Comparison of ENCODE assay signal across 8 cellular contexts in the genomic region with DNA sequence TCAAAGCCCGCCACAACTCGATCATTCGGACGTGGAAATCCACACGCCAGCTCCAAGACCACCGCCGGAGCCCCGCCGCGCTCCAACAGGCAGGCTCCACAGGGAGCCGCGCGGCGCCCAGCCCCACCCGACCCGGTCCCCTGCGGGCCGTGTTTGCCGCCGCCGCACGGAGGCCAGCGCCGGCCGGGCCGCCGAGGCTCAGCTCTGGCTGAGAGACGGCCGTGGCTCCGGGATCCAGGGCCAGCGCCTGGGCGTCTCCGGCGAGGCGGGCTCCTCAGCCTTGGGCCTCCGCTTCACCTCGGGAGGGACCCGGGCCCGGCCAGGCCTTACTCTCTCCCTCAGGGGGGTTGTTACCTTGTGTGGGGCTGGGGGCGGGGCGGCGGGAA. TPM values are rescaled to one million over a fixed set of nuclear protein-coding genes. Genes with fewer than 3 reads are reported as not detected.
DNase-seq lines count a peak whose midpoint lies in the region; ATAC-seq and TF ChIP-seq lines count a peak whose summit lies in the region.

No MANE protein-coding gene starts in this region.

- peaks cover 53% of the 10 kb centered on the region for H3K79me2 ChIP-seq in mammary epithelial cell (ENCODE audit: insufficient read depth, low read length)

- no peaks in the 10 kb centered on the region for H4K20me1 ChIP-seq in mammary epithelial cell (ENCODE audit: insufficient read depth, low read length)

- ATAC-seq in GM21576 (IDR thresholded peaks at IDR 0.05; ENCODE audit: unreplicated experiment) (peak; percentile 28), lower lobe of right lung (peak; percentile 80 to 84)

- H3K4me2 ChIP-seq in mammary epithelial cell (ENCODE audit: insufficient read depth, low read depth, low read length): peak overlapping the region; percentile 98

- H3K4me1 ChIP-seq in mammary epithelial cell (ENCODE audit: insufficient read depth, low read length): peaks cover 19% of the 10 kb centered on the region
- H3K4me1 ChIP-seq in lower lobe of right lung: peaks cover 55% of the 10 kb centered on the region

- peak overlapping the region; percentile 98 for H3K9ac ChIP-seq in mammary epithelial cell (ENCODE audit: insufficient read depth, low read length)

- H3K36me3 Mint-ChIP-seq in type B pancreatic cell: peaks cover 17% of the 10 kb centered on the region

- CTCF ChIA-PET in mammary epithelial cell (lab: Charles Lee; ENCODE audit: low non-redundant PET): interaction anchor here (0.6 to 0.7 kb wide), 4 partner anchors 65 to 500 kb away, joined by 3 to 12 read pairs (median 6); no protein-coding TSS in a partner anchor

- H3K9me3 Mint-ChIP-seq in type B pancreatic cell: no peaks in the 10 kb centered on the region

- DNase-seq in GM03348 (ENCODE audit: low spot score) (peak; percentile 71), mammary epithelial cell (no peak), lower lobe of right lung (no peak), type B pancreatic cell (ENCODE audit: extremely low spot score, unreplicated experiment) (no peak), inferior parietal cortex (ENCODE audit: extremely low spot score) (no peak), mucosa of gallbladder (ENCODE audit: low spot score) (no peak)
- no peak for DNase-seq in Jurkat, Clone E6-1 (ENCODE audit: low read depth, low spot score)

- BruUV-seq in mammary epithelial cell (replicated peaks; lab: Mats Ljungman, UMichigan): no TSS peak

- TF ChIP-seq CTCF in mammary epithelial cell (conservative IDR thresholded peaks at IDR 0.05 in 1 of 2, IDR thresholded peaks at IDR 0.05 in 1 of 2; ENCODE audit: extremely low read depth in 1 of 2, insufficient read depth in 1 of 2, low read depth in 1 of 2, low read length in 2 of 2) (peak in 1 of 2 donors; percentile 1), lower lobe of right lung (IDR thresholded peaks at IDR 0.05) (no peak), type B pancreatic cell (conservative IDR thresholded peaks at IDR 0.05) (no peak)

- peak overlapping the region; percentile 99 for H3K27ac Mint-ChIP-seq in type B pancreatic cell

- intact Hi-C loops in mammary epithelial cell (cut with micrococcal nuclease) (no loop called here), lower lobe of right lung (cut with DNase I) (no loop called here)

- H3K36me3 ChIP-seq in mammary epithelial cell (ENCODE audit: insufficient read depth, low read length): peaks cover 25% of the 10 kb centered on the region
- H3K36me3 ChIP-seq in lower lobe of right lung: peaks cover 38% of the 10 kb centered on the region

- no peaks in the 10 kb centered on the region for H3K9me3 ChIP-seq in mammary epithelial cell (replicated peaks; ENCODE audit: insufficient read depth, low read length)
- no peaks in the 10 kb centered on the region for H3K9me3 ChIP-seq in lower lobe of right lung

- peak overlapping the region; percentile 97 for H3K4me3 Mint-ChIP-seq in type B pancreatic cell

- in situ Hi-C loops in mammary epithelial cell (cut with MboI; ENCODE audit: low sequenced_read_pairs in 2 of 2): loop anchor here in 1 of 2 donors (25.0 kb wide), 1 partner anchor 558 kb away; the partner anchor contains the start of gene PDCD4

- peak overlapping the region; percentile 78 for H2AFZ ChIP-seq in mammary epithelial cell (ENCODE audit: low read depth, low read length)

- H3K27ac ChIP-seq in mammary epithelial cell (ENCODE audit: insufficient read depth, low read depth, low read length): peak overlapping the region; percentile 86
- peak overlapping the region; percentile 91 for H3K27ac ChIP-seq in lower lobe of right lung

- peaks cover 35% of the 10 kb centered on the region for H3K4me1 Mint-ChIP-seq in type B pancreatic cell (ENCODE audit: unreplicated experiment)

- H3K27me3 Mint-ChIP-seq in type B pancreatic cell: peaks cover 3% of the 10 kb centered on the region

- no CpG with 5 or more reads among the region's 42 CpGs for WGBS in mammary epithelial cell (ENCODE audit: low coverage, missing lambda C conversion rate)

- H3K27me3 ChIP-seq in mammary epithelial cell (ENCODE audit: insufficient read depth, low read length) (no peaks in the 10 kb centered on the region), lower lobe of right lung (ENCODE audit: low read depth) (no peaks in the 10 kb centered on the region)

- H3K4me3 ChIP-seq in Jurkat, Clone E6-1 (ENCODE audit: low read length): peak overlapping the region; percentile 72
- peak overlapping the region; percentile 69 to 97 (median 95) for H3K4me3 ChIP-seq in mammary epithelial cell (replicated peaks in 1 of 3; ENCODE audit: insufficient read depth in 1 of 3, low read depth in 2 of 3, low read length in 3 of 3)
- peak overlapping the region; percentile 77 for H3K4me3 ChIP-seq in lower lobe of right lung

- dilution Hi-C loops in mammary epithelial cell (cut with HindIII; ENCODE audit: low sequenced_read_pairs): no loop called here

RNA-seq across cellular contexts. Expression of gene SMNDC1, which starts 0.3 kb away (rescaled TPM):
- 50.0 TPM for polyA plus RNA-seq in Jurkat, Clone E6-1 (2012; ENCODE audit: insufficient read depth, insufficient read length)
- total RNA-seq in mammary epithelial cell: 10 to 100 TPM in 1 of 2 donors, 1 to 10 TPM in 1; 6.5 to 42.8 TPM
- polyA plus RNA-seq in mammary epithelial cell: 10.9 TPM
- 12.1 TPM for polyA minus RNA-seq in mammary epithelial cell
- total RNA-seq in lower lobe of right lung: 31.5 TPM
- total RNA-seq in type B pancreatic cell (ENCODE audit: low replicate concordance): 35.4 TPM in 2 replicates
- total RNA-seq in mucosa of gallbladder: 26.6 TPM
